In the genomic region with DNA sequence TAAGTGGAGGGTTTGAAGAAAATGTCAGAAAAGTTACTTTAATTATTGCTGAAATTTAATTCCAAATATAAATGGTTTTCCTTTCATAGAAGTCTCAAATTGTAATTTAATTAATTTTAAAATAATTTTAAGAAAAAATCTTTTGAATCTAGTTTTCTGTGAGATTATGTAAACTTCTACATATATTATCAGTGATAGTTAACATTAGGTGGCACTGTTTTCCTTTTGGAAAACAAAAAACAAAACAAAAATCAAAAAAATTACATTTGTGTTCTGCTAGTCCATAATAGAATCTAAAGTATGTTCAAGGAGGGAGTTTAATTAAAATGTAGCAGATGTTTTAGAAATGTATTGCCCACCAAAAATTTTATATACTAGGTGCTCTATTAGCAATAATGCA, we compare ENCODE assay signal across 2 cellular contexts.
TF ChIP-seq lines count a peak whose summit lies in the region.

No MANE protein-coding gene starts in this region.

TF ChIP-seq in HCT116, 20 proteins besides CTCF, POLR2A, EP300 and RAD21:
- no peak for TF ChIP-seq CEBPB (IDR thresholded peaks at IDR 0.05; ENCODE audit: low read depth)
- TF ChIP-seq JUND (IDR thresholded peaks at IDR 0.05), result no peak
- TF ChIP-seq YY1 (IDR thresholded peaks at IDR 0.05; ENCODE audit: extremely low read depth, insufficient replicate concordance, low read depth, low read length), result no peak
- TF ChIP-seq SRF (IDR thresholded peaks at IDR 0.05; ENCODE audit: low read depth), result no peak
- no peak for TF ChIP-seq ELF1 (IDR thresholded peaks at IDR 0.05; ENCODE audit: borderline replicate concordance, low read depth)
- TF ChIP-seq, protein P1, sequence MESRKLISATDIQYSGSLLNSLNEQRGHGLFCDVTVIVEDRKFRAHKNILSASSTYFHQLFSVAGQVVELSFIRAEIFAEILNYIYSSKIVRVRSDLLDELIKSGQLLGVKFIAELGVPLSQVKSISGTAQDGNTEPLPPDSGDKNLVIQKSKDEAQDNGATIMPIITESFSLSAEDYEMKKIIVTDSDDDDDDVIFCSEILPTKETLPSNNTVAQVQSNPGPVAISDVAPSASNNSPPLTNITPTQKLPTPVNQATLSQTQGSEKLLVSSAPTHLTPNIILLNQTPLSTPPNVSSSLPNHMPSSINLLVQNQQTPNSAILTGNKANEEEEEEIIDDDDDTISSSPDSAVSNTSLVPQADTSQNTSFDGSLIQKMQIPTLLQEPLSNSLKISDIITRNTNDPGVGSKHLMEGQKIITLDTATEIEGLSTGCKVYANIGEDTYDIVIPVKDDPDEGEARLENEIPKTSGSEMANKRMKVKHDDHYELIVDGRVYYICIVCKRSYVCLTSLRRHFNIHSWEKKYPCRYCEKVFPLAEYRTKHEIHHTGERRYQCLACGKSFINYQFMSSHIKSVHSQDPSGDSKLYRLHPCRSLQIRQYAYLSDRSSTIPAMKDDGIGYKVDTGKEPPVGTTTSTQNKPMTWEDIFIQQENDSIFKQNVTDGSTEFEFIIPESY (IDR thresholded peaks at IDR 0.05; ENCODE audit: extremely low read depth, insufficient replicate concordance, low read length), result no peak
- no peak for TF ChIP-seq SP1 (IDR thresholded peaks at IDR 0.05; ENCODE audit: low read depth)
- TF ChIP-seq, protein P2, sequence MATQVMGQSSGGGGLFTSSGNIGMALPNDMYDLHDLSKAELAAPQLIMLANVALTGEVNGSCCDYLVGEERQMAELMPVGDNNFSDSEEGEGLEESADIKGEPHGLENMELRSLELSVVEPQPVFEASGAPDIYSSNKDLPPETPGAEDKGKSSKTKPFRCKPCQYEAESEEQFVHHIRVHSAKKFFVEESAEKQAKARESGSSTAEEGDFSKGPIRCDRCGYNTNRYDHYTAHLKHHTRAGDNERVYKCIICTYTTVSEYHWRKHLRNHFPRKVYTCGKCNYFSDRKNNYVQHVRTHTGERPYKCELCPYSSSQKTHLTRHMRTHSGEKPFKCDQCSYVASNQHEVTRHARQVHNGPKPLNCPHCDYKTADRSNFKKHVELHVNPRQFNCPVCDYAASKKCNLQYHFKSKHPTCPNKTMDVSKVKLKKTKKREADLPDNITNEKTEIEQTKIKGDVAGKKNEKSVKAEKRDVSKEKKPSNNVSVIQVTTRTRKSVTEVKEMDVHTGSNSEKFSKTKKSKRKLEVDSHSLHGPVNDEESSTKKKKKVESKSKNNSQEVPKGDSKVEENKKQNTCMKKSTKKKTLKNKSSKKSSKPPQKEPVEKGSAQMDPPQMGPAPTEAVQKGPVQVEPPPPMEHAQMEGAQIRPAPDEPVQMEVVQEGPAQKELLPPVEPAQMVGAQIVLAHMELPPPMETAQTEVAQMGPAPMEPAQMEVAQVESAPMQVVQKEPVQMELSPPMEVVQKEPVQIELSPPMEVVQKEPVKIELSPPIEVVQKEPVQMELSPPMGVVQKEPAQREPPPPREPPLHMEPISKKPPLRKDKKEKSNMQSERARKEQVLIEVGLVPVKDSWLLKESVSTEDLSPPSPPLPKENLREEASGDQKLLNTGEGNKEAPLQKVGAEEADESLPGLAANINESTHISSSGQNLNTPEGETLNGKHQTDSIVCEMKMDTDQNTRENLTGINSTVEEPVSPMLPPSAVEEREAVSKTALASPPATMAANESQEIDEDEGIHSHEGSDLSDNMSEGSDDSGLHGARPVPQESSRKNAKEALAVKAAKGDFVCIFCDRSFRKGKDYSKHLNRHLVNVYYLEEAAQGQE (IDR thresholded peaks at IDR 0.05; ENCODE audit: low read depth), result no peak
- TF ChIP-seq EZH2 (IDR thresholded peaks at IDR 0.05), result no peak
- TF ChIP-seq EGR1 (IDR thresholded peaks at IDR 0.05; ENCODE audit: low read depth), result no peak
- no peak for TF ChIP-seq POLR2AphosphoS5 (IDR thresholded peaks at IDR 0.05; ENCODE audit: low read depth, low read length)
- TF ChIP-seq, protein P3, sequence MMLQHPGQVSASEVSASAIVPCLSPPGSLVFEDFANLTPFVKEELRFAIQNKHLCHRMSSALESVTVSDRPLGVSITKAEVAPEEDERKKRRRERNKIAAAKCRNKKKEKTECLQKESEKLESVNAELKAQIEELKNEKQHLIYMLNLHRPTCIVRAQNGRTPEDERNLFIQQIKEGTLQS (IDR thresholded peaks at IDR 0.05), result no peak

TF ChIP-seq in endothelial cell of umbilical vein, 7 proteins besides CTCF, POLR2A, EP300 and RAD21:
- no peak for TF ChIP-seq JUN (IDR thresholded peaks at IDR 0.05; ENCODE audit: borderline replicate concordance, insufficient read depth, insufficient read length, low read depth)
